ENCODE assay signal across 9 cellular contexts in genomic region chr14:22850944-22851790, GRCh38. TPM values are rescaled to one million over a fixed set of nuclear protein-coding genes. Genes with fewer than 3 reads are reported as not detected.
DNase-seq lines count a peak whose midpoint lies in the region; ATAC-seq and TF ChIP-seq lines count a peak whose summit lies in the region.
"Had no signal": no experiment of that assay in that cellular context is flagged by ENCODE, and none has a peak within 500 bp of the region (broad histone marks: within the 10 kb centered on the region; RNA-seq: fewer than 3 reads in every experiment).

No MANE protein-coding gene starts in this region.

- H3K36me3 Mint-ChIP-seq in activated naive CD4-positive, alpha-beta T cell treated with anti-CD3 and anti-CD28 coated beads, Interleukin-2, amount 50 U/mL, for 72 hours: peaks cover 0 to 2% of the 10 kb centered on the region in 2 donors

- H3K27me3 ChIP-seq in ascending aorta: no peaks in the 10 kb centered on the region

- intact Hi-C loops in ascending aorta (cut with DNase I): loop anchor here (1.0 to 10.0 kb wide), 2 partner anchors 20 to 86 kb away; partner anchors contain the start of genes LRP10 and OXA1L

- ATAC-seq in activated naive CD4-positive, alpha-beta T cell treated with anti-CD3 and anti-CD28 coated beads, Interleukin-2, amount 50 U/mL, for 72 hours: peak; percentile 42 to 92
- no peak for ATAC-seq in HG03159 (IDR thresholded peaks at IDR 0.05; ENCODE audit: unreplicated experiment)

- no peaks in the 10 kb centered on the region for H3K9me3 ChIP-seq in ascending aorta

- DNase-seq in activated naive CD4-positive, alpha-beta T cell treated with anti-CD3 and anti-CD28 coated beads, Interleukin-2, amount 50 U/mL, for 72 hours (ENCODE audit: low spot score in 2 of 2): peak in 1 of 2 donors; percentile 86
- no peak for DNase-seq in activated naive CD4-positive, alpha-beta T cell treated with anti-CD3 and anti-CD28 coated beads, Interleukin-2, amount 50 U/mL, for 16 hours
- peak; percentile 80 to 98 for DNase-seq in ascending aorta (ENCODE audit: low spot score in 2 of 2)
- peak in 37 of 51 donors; percentile 6 to 81 (median 62) for DNase-seq in hypothalamus (lab: John Stamatoyannopoulos, UW)
- peak; percentile 29 to 39 for DNase-seq in stimulated activated CD8-positive, alpha-beta memory T cell treated with anti-CD3 and anti-CD28 coated beads, Interleukin-15, amount 100 ng/mL, for 48 hours (ENCODE audit: low read depth in 2 of 2)
- DNase-seq in NCI-H1417 treated with DMSO at 0.1 percent for 48 hours (lab: John Stamatoyannopoulos, UW): no peak
- DNase-seq in activated CD8-positive, alpha-beta memory T cell treated with anti-CD3 and anti-CD28 coated beads for 24 hours: no peak
- DNase-seq: activated B cell treated with CpG ODN at 0.5 μM for 24 hours had no signal

- H3K4me1 ChIP-seq in ascending aorta: peaks cover 44 to 62% of the 10 kb centered on the region in 2 donors

- H3K36me3 ChIP-seq in ascending aorta: peaks cover 7 to 8% of the 10 kb centered on the region in 2 donors

- no peak for TF ChIP-seq CTCF in ascending aorta (IDR thresholded peaks at IDR 0.05)

- peak overlapping the region in 1 of 2 donors; percentile 83 for H3K27ac Mint-ChIP-seq in activated naive CD4-positive, alpha-beta T cell treated with anti-CD3 and anti-CD28 coated beads, Interleukin-2, amount 50 U/mL, for 72 hours
- H3K27ac Mint-ChIP-seq: activated B cell treated with CpG ODN at 0.5 μM for 24 hours had no signal

- peak overlapping the region; percentile 87 to 91 for H3K27ac ChIP-seq in ascending aorta

- H3K9me3 Mint-ChIP-seq in activated naive CD4-positive, alpha-beta T cell treated with anti-CD3 and anti-CD28 coated beads, Interleukin-2, amount 50 U/mL, for 72 hours: no peaks in the 10 kb centered on the region
- H3K9me3 Mint-ChIP-seq: activated B cell treated with CpG ODN at 0.5 μM for 24 hours had no signal

- peak overlapping the region in 1 of 2 donors; percentile 28 for H3K4me3 ChIP-seq in ascending aorta

RNA-seq across cellular contexts. Expression of gene MMP14, which starts 14.8 kb away (rescaled TPM):
- total RNA-seq in activated naive CD4-positive, alpha-beta T cell treated with anti-CD3 and anti-CD28 coated beads, Interleukin-2, amount 50 U/mL, for 72 hours: 1 to 10 TPM in 1 of 2 donors, under 1 TPM in 1; 0.68 to 2.2 TPM
- total RNA-seq in ascending aorta: 178 TPM

RNA-seq across cellular contexts. Expression of gene LRP10, which starts 20.4 kb away (rescaled TPM):
- 10 to 100 TPM; 48.9 to 67.6 TPM for total RNA-seq in activated naive CD4-positive, alpha-beta T cell treated with anti-CD3 and anti-CD28 coated beads, Interleukin-2, amount 50 U/mL, for 72 hours
- total RNA-seq in ascending aorta: 214 TPM

RNA-seq across cellular contexts. Expression of gene MRPL52, which starts 21.5 kb away (rescaled TPM):
- total RNA-seq in activated naive CD4-positive, alpha-beta T cell treated with anti-CD3 and anti-CD28 coated beads, Interleukin-2, amount 50 U/mL, for 72 hours: 100 to 1,000 TPM; 112 to 146 TPM
- 6.6 TPM for total RNA-seq in ascending aorta

RNA-seq across cellular contexts. Expression of gene REM2, which starts 31.9 kb away (rescaled TPM):
- total RNA-seq in activated naive CD4-positive, alpha-beta T cell treated with anti-CD3 and anti-CD28 coated beads, Interleukin-2, amount 50 U/mL, for 72 hours: 1 to 10 TPM in 1 of 2 donors, under 1 TPM in 1; 0.93 to 1.1 TPM
- total RNA-seq in ascending aorta: 1.9 TPM

RNA-seq across cellular contexts. Expression of gene SLC7A7, which starts 35.9 kb away (rescaled TPM):
- total RNA-seq in activated naive CD4-positive, alpha-beta T cell treated with anti-CD3 and anti-CD28 coated beads, Interleukin-2, amount 50 U/mL, for 72 hours: under 1 TPM; 0.46 to 0.78 TPM
- total RNA-seq in ascending aorta: 7.6 TPM

Comparison
In these comparisons a context has a peak if more than half of its experiments do, and no peak if none do; other contexts are left out.
1. DNase-seq: peak in ascending aorta (2 of 2), hypothalamus (37 of 51) and stimulated activated CD8-positive, alpha-beta memory T cell treated with anti-CD3 and anti-CD28 coated beads, Interleukin-15, amount 100 ng/mL, for 48 hours (2 of 2); none in activated naive CD4-positive, alpha-beta T cell treated with anti-CD3 and anti-CD28 coated beads, Interleukin-2, amount 50 U/mL, for 16 hours (single experiment), NCI-H1417 treated with DMSO at 0.1 percent for 48 hours (single experiment) and activated CD8-positive, alpha-beta memory T cell treated with anti-CD3 and anti-CD28 coated beads for 24 hours (single experiment).
2. RNA of gene MMP14, which starts 14.8 kb away (total RNA-seq): 178 TPM in ascending aorta (single experiment); 0.68 to 2.2 TPM in activated naive CD4-positive, alpha-beta T cell treated with anti-CD3 and anti-CD28 coated beads, Interleukin-2, amount 50 U/mL, for 72 hours; every median in the first group is over 10 times any median in the second.
3. RNA of gene MRPL52, which starts 21.5 kb away (total RNA-seq): 112 to 146 TPM in activated naive CD4-positive, alpha-beta T cell treated with anti-CD3 and anti-CD28 coated beads, Interleukin-2, amount 50 U/mL, for 72 hours; 6.6 TPM in ascending aorta (single experiment); every median in the first group is over 10 times any median in the second.